Comparison of ENCODE assay signal across 8 cellular contexts in the genomic region with DNA sequence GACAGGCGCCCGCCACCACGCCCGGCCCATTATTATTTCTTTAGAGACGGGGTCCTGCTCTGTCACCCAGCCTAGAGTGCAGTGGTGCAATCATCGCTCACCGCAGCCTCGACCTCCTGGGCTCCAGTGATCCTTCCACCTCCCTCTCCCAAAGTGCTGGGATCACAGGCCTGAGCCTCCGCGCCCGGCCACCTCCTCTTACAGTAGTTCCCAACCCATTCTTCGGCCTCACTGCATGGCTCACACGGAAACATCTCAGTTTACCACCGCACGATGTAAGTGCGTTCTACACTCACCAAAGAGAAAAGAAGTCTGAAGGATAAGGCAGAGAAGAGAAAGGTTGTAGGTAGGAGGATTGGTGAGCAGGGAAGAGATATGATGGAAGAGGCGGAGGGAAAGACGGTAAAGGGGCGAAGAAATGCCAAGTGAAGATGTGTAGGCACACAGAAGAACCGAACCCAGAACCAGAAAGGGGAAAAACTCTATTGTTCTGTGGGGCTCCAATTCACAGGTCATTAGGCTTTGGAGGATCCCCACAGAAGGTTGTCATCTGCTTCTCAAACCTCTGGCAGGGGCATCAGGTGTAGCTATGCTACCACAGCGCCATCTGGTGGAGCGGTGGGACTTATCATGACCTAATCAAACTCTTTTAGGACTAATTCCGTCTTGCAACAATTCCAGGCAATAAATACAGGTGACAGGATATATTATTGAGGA.
A peak's percentile ranks its signal among the peaks of the same experiment; 100 is the strongest.
DNase-seq lines count a peak whose midpoint lies in the region; ATAC-seq and TF ChIP-seq lines count a peak whose summit lies in the region.

No MANE protein-coding gene starts in this region.

- no peak overlapping the region for H3K27ac Mint-ChIP-seq in GM23338

- no peaks in the 10 kb centered on the region for H3K36me3 Mint-ChIP-seq in GM23338 (ENCODE audit: low read depth)

- no peak overlapping the region for H3K4me2 ChIP-seq in GM23338

- H3K27me3 ChIP-seq in GM23338 (ENCODE audit: insufficient read depth) (no peaks in the 10 kb centered on the region), upper lobe of right lung (no peaks in the 10 kb centered on the region)

- DNase-seq in DMS153 (lab: John Stamatoyannopoulos, UW) (peak; percentile 77), GM23338 (ENCODE audit: low spot score) (peak; percentile 93), NCI-H1105 (lab: John Stamatoyannopoulos, UW) (peak; percentile 44), SKM-1 treated with dmso at 0.1 percent for 144 hours (lab: John Stamatoyannopoulos, UW; ENCODE audit: unreplicated experiment) (peak; percentile 56), head of caudate nucleus (peak; percentile 74 to 95 (median 88)), posterior cingulate gyrus (peak; percentile 52 to 97 (median 87)), upper lobe of right lung (peak; percentile 90)
- DNase-seq in activated naive CD4-positive, alpha-beta T cell treated with anti-CD3 and anti-CD28 coated beads, Interleukin-2, amount 50 U/mL, for 16 hours = peak; percentile 83

- peak; percentile 89 to 96 for TF ChIP-seq CTCF in GM23338 (conservative IDR thresholded peaks at IDR 0.05; ENCODE audit: low read depth in 2 of 2)
- peak; percentile 91 for TF ChIP-seq CTCF in upper lobe of right lung (IDR thresholded peaks at IDR 0.05)

- H3K27me3 Mint-ChIP-seq in GM23338 (ENCODE audit: insufficient read depth, low read depth, poor library complexity) = peaks cover 1% of the 10 kb centered on the region

- H3K4me1 ChIP-seq in GM23338 (ENCODE audit: insufficient read depth) (no peaks in the 10 kb centered on the region), upper lobe of right lung (no peaks in the 10 kb centered on the region)

- peaks cover 2% of the 10 kb centered on the region; the same call in 1 of the 3 replicates for H3K4me1 Mint-ChIP-seq in GM23338

- no peak overlapping the region for H3K4me3 Mint-ChIP-seq in GM23338

- H3K9me3 ChIP-seq in upper lobe of right lung = no peaks in the 10 kb centered on the region

- H3F3A ChIP-seq in GM23338 (replicated peaks; ENCODE audit: low read depth) = no peaks in the 10 kb centered on the region

- H3K36me3 ChIP-seq in GM23338 (ENCODE audit: insufficient read depth) (no peaks in the 10 kb centered on the region), upper lobe of right lung (no peaks in the 10 kb centered on the region)

- no peak overlapping the region for H2AFZ ChIP-seq in GM23338

- ATAC-seq in GM23338 = peak; percentile 91
- ATAC-seq in upper lobe of right lung = peak; percentile 91

- H3K27ac ChIP-seq in GM23338 (ENCODE audit: low read depth) (no peak overlapping the region), upper lobe of right lung (no peak overlapping the region)

- no peaks in the 10 kb centered on the region for H3K9me3 Mint-ChIP-seq in GM23338

- intact Hi-C loops in head of caudate nucleus (cut with DNase I) (loop anchor here (5.0 kb wide), 1 partner anchor 851 kb away; the partner anchor contains the start of gene KIF26B), posterior cingulate gyrus (cut with DNase I) (loop anchor here (1.0 kb wide), 1 partner anchor 849 kb away; the partner anchor contains the start of gene KIF26B), upper lobe of right lung (cut with DNase I) (loop anchor here (10.0 kb wide), 1 partner anchor 848 kb away; the partner anchor contains the start of gene KIF26B)

- peaks cover 4% of the 10 kb centered on the region; the same call in 1 of the 2 replicates for H3K9me2 ChIP-seq in GM23338 (ENCODE audit: insufficient read depth)

- no peaks in the 10 kb centered on the region for H3K79me2 ChIP-seq in GM23338 (replicated peaks; ENCODE audit: insufficient read depth)

- H3K4me3 ChIP-seq in GM23338 (no peak overlapping the region), upper lobe of right lung (no peak overlapping the region)

- H4K20me1 ChIP-seq in GM23338 (replicated peaks; ENCODE audit: insufficient read depth) = no peaks in the 10 kb centered on the region

TF ChIP-seq in GM23338, 12 proteins besides CTCF, POLR2A, EP300 and RAD21:
- TF ChIP-seq ZNF331 (CRISPR knock-in tag; IDR thresholded peaks at IDR 0.05; ENCODE audit: low read depth) = no peak
- TF ChIP-seq ZNF462 (CRISPR knock-in tag; IDR thresholded peaks at IDR 0.05) = 0 out of 2 replicates have a peak, but pooled peaks have one; percentile 27
